Comparison of ENCODE assay signal across 21 cellular contexts in genomic region chr7:148906707-148907498, GRCh38. TPM values are rescaled to one million over a fixed set of nuclear protein-coding genes. Genes with fewer than 3 reads are reported as not detected.
DNase-seq lines count a peak whose midpoint lies in the region; ATAC-seq and TF ChIP-seq lines count a peak whose summit lies in the region.
"Had no signal": no experiment of that assay in that cellular context is flagged by ENCODE, and none has a peak within 500 bp of the region (broad histone marks: within the 10 kb centered on the region; RNA-seq: fewer than 3 reads in every experiment).

No MANE protein-coding gene starts in this region.

- H3K27ac Mint-ChIP-seq in activated CD8-positive, alpha-beta memory T cell treated with anti-CD3 and anti-CD28 coated beads, Interleukin-2, amount 10 ng/mL, durations not matched to agents 7 days and 5 days: no peak overlapping the region

- H3K27ac ChIP-seq in RWPE1: no peak overlapping the region
- H3K27ac ChIP-seq: GM23248, KMS-11, SK-N-MC had no signal

- no peak overlapping the region for H3K4me3 Mint-ChIP-seq in activated CD8-positive, alpha-beta memory T cell treated with anti-CD3 and anti-CD28 coated beads, Interleukin-2, amount 10 ng/mL, durations not matched to agents 7 days and 5 days

- H3K4me1 ChIP-seq in adipocyte (ENCODE audit: control insufficient read depth, insufficient read depth, low read length) (no peaks in the 10 kb centered on the region), HAP-1 (no peaks in the 10 kb centered on the region)

- H3K9ac ChIP-seq in adipocyte (ENCODE audit: low read length): no peak overlapping the region
- H3K9ac ChIP-seq: GM23248, KMS-11 had no signal

- no peak for TF ChIP-seq CTCF in RWPE1 (conservative IDR thresholded peaks at IDR 0.05; ENCODE audit: low read depth)

- peaks cover 17% of the 10 kb centered on the region for H3K27me3 Mint-ChIP-seq in activated CD8-positive, alpha-beta memory T cell treated with anti-CD3 and anti-CD28 coated beads, Interleukin-2, amount 10 ng/mL, durations not matched to agents 7 days and 5 days

- H3K4me3 ChIP-seq in adipocyte (ENCODE audit: low read length) (no peak overlapping the region), HAP-1 (no peak overlapping the region)
- H3K4me3 ChIP-seq: GM23248, SK-N-MC had no signal

- DNase-seq in activated CD8-positive, alpha-beta memory T cell treated with anti-CD3 and anti-CD28 coated beads, Interleukin-2, amount 10 ng/mL, durations not matched to agents 7 days and 5 days: peak; percentile 34
- DNase-seq in activated CD8-positive, alpha-beta memory T cell treated with anti-CD3 and anti-CD28 coated beads, Interleukin-2, amount 50 U/mL, for 4 hours: no peak
- DNase-seq in NCI-H82 (lab: John Stamatoyannopoulos, UW): peak; percentile 96
- DNase-seq in adipocyte (ENCODE audit: low read depth): peak; percentile 52
- DNase-seq in HAP-1 (ENCODE audit: low spot score in 2 of 2): no peak
- no peak for DNase-seq in cerebellum (ENCODE audit: low spot score)
- DNase-seq in RWPE1 (ENCODE audit: low spot score): no peak
- DNase-seq in NCI-H226: no peak
- DNase-seq: 8988T, ACHN, Calu3, GM23248, H7, IMR-90, MM.1S, NCI-H2029, NCI-H510A treated with DMSO at 0.1 percent for 48 hours, SHP77 treated with DMSO at 0.1 percent for 48 hours had no signal

- no peaks in the 10 kb centered on the region for H3K36me3 Mint-ChIP-seq in activated CD8-positive, alpha-beta memory T cell treated with anti-CD3 and anti-CD28 coated beads, Interleukin-2, amount 10 ng/mL, durations not matched to agents 7 days and 5 days

- H3K9me3 ChIP-seq in adipocyte (ENCODE audit: control insufficient read depth, low read length) (no peaks in the 10 kb centered on the region), HAP-1 (no peaks in the 10 kb centered on the region)

- in situ Hi-C loops in HAP-1 (cut with MboI; ENCODE audit: low sequenced_read_pairs): no loop called here

- H3K27me3 ChIP-seq in adipocyte (replicated peaks; ENCODE audit: control insufficient read depth, insufficient read depth, low read length) (peaks cover 30% of the 10 kb centered on the region), HAP-1 (ENCODE audit: low read depth) (no peaks in the 10 kb centered on the region)

- no peaks in the 10 kb centered on the region for H3K36me3 ChIP-seq in adipocyte (ENCODE audit: control insufficient read depth, insufficient read depth, low read length, severe bottlenecking)
- H3K36me3 ChIP-seq in HAP-1 (replicated peaks): no peaks in the 10 kb centered on the region

- no peak for ATAC-seq in activated CD8-positive, alpha-beta memory T cell treated with anti-CD3 and anti-CD28 coated beads, Interleukin-2, amount 10 ng/mL, durations not matched to agents 7 days and 5 days
- ATAC-seq: Panc1 had no signal

- peaks cover 5% of the 10 kb centered on the region for H3K4me1 Mint-ChIP-seq in activated CD8-positive, alpha-beta memory T cell treated with anti-CD3 and anti-CD28 coated beads, Interleukin-2, amount 10 ng/mL, durations not matched to agents 7 days and 5 days

- CTCF ChIA-PET in activated CD8-positive, alpha-beta memory T cell treated with anti-CD3 and anti-CD28 coated beads, Interleukin-2, amount 10 ng/mL, durations not matched to agents 7 days and 5 days (lab: Charles Lee): no interaction called here
- CTCF ChIA-PET in RWPE1 (lab: Yijun Ruan, JAX): no interaction called here

- POLR2A ChIA-PET in RWPE1 (lab: Yijun Ruan, JAX; ENCODE audit: low non-redundant PET): no interaction called here

- H3K9me3 Mint-ChIP-seq in activated CD8-positive, alpha-beta memory T cell treated with anti-CD3 and anti-CD28 coated beads, Interleukin-2, amount 10 ng/mL, durations not matched to agents 7 days and 5 days (ENCODE audit: low read depth): no peaks in the 10 kb centered on the region

RNA-seq across cellular contexts. Expression of gene EZH2, which starts 22.8 kb away (rescaled TPM):
- 100 to 1,000 TPM; 106 to 109 TPM for total RNA-seq in activated CD8-positive, alpha-beta memory T cell treated with anti-CD3 and anti-CD28 coated beads, Interleukin-2, amount 10 ng/mL, durations not matched to agents 7 days and 5 days
- total RNA-seq in cerebellum: 42.7 TPM

Comparison
In these comparisons a context has a peak if more than half of its experiments do, and no peak if none do; other contexts are left out.
1. DNase-seq: peak in activated CD8-positive, alpha-beta memory T cell treated with anti-CD3 and anti-CD28 coated beads, Interleukin-2, amount 10 ng/mL, durations not matched to agents 7 days and 5 days (single experiment), NCI-H82 (single experiment) and adipocyte (single experiment); none in activated CD8-positive, alpha-beta memory T cell treated with anti-CD3 and anti-CD28 coated beads, Interleukin-2, amount 50 U/mL, for 4 hours (single experiment), HAP-1 (0 of 2), cerebellum (single experiment), RWPE1 (single experiment) and NCI-H226 (single experiment).